Comparison of ENCODE assay signal across 8 cellular contexts in the genomic region with DNA sequence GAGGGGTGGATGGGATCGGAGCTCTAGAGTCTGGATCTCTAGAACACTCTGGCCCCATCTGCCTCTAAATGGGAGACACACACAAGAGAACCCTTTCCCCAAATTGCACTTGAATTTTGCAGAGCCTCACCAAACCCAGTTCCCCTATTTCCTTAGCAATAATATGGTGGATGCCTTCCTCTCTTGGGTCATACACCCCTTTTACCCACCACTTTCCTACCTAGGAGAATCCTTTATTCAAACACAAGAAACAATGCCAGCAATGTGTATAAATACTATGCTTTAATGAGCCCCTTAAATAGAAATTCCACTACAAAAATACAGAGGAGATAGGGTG. TPM values are rescaled to one million over a fixed set of nuclear protein-coding genes. Genes with fewer than 3 reads are reported as not detected.
DNase-seq lines count a peak whose midpoint lies in the region; ATAC-seq and TF ChIP-seq lines count a peak whose summit lies in the region.

No MANE protein-coding gene starts in this region.

- peaks cover 44% of the 10 kb centered on the region for H3K4me1 Mint-ChIP-seq in activated T-cell treated with anti-CD3 and anti-CD28 coated beads, Interleukin-2, amount 50 U/mL, for 4 hours (ENCODE audit: low read depth)

- no peak for TF ChIP-seq RAD21 in liver (IDR thresholded peaks at IDR 0.05)

- no peaks in the 10 kb centered on the region for H3K9me3 Mint-ChIP-seq in activated T-cell treated with anti-CD3 and anti-CD28 coated beads, Interleukin-2, amount 50 U/mL, for 4 hours

- H3K9me3 ChIP-seq in liver (ENCODE audit: control insufficient read depth in 4 of 4, low read length in 3 of 4) (no peaks in the 10 kb centered on the region), tibial artery (no peaks in the 10 kb centered on the region)

- H3K27me3 ChIP-seq in liver (ENCODE audit: control insufficient read depth in 4 of 4, insufficient read depth in 4 of 4, low read length in 3 of 4): no peaks in the 10 kb centered on the region
- H3K27me3 ChIP-seq in tibial artery: no peaks in the 10 kb centered on the region

- H3K27ac ChIP-seq in angular gyrus (ENCODE audit: low read depth, low read length): peak overlapping the region; percentile 95
- H3K27ac ChIP-seq in liver (ENCODE audit: low read depth in 1 of 2, low read length in 2 of 2): peak overlapping the region; percentile 96 to 99
- peak overlapping the region; percentile 88 to 89 for H3K27ac ChIP-seq in tibial artery

- peak overlapping the region; percentile 99 for H3K4me3 Mint-ChIP-seq in activated T-cell treated with anti-CD3 and anti-CD28 coated beads, Interleukin-2, amount 50 U/mL, for 4 hours

- no peak for TF ChIP-seq CTCF in liver (IDR thresholded peaks at IDR 0.05; ENCODE audit: low read depth, low read length, missing input control)
- no peak for TF ChIP-seq CTCF in tibial artery (IDR thresholded peaks at IDR 0.05)
- TF ChIP-seq CTCF in GM20000 (IDR thresholded peaks at IDR 0.05; ENCODE audit: extremely low read depth, missing control alignments): no peak

- peaks cover 31% of the 10 kb centered on the region for H3K36me3 Mint-ChIP-seq in activated T-cell treated with anti-CD3 and anti-CD28 coated beads, Interleukin-2, amount 50 U/mL, for 4 hours (ENCODE audit: insufficient read depth)

- intact Hi-C loops in tibial artery (cut with DNase I; ENCODE audit: low total_unique reads) (loop anchor here (5.0 kb wide), 1 partner anchor 36 kb away; no protein-coding TSS in a partner anchor), posterior cingulate gyrus (cut with DNase I) (no loop called here)

- WGBS in liver: 0% methylated on average over 1 of the region's 1 CpG

- H3K4me3 ChIP-seq in liver (ENCODE audit: low read depth in 1 of 3, low read length in 3 of 3) (peak overlapping the region; percentile 93 to 98 (median 96)), tibial artery (peak overlapping the region; percentile 84 to 88)

- peaks cover 5 to 22% (median 16%) of the 10 kb centered on the region in 4 donors for H3K4me1 ChIP-seq in liver (ENCODE audit: control insufficient read depth in 4 of 4, insufficient read depth in 4 of 4, low read length in 3 of 4)
- H3K4me1 ChIP-seq in tibial artery: peaks cover 0 to 40% (median 24%) of the 10 kb centered on the region in 4 donors

- H3K9ac ChIP-seq in liver (ENCODE audit: low read depth in 1 of 2, low read length in 2 of 2): peak overlapping the region; percentile 44 to 98

- no peak for DNase-seq in activated T-cell treated with anti-CD3 and anti-CD28 coated beads, Interleukin-2, amount 50 U/mL, for 4 hours
- DNase-seq in activated T-cell treated with anti-CD3 and anti-CD28 coated beads, Interleukin-2, amount 50 U/mL, for 1 hour: no peak
- DNase-seq in tibial artery (no peak), GM19240 (ENCODE audit: insufficient read length, low spot score) (no peak), posterior cingulate gyrus (no peak), GM20000 (ENCODE audit: low spot score) (no peak)

- H3K36me3 ChIP-seq in liver (ENCODE audit: control insufficient read depth in 4 of 4, insufficient read depth in 3 of 4, low read depth in 1 of 4, low read length in 3 of 4): peaks cover 4 to 33% (median 21%) of the 10 kb centered on the region in 4 donors
- H3K36me3 ChIP-seq in tibial artery: peaks cover 42 to 75% (median 62%) of the 10 kb centered on the region in 3 donors

- no peaks in the 10 kb centered on the region for H3K27me3 Mint-ChIP-seq in activated T-cell treated with anti-CD3 and anti-CD28 coated beads, Interleukin-2, amount 50 U/mL, for 4 hours (ENCODE audit: low read depth)

- no peak for ATAC-seq in activated T-cell treated with anti-CD3 and anti-CD28 coated beads, Interleukin-2, amount 50 U/mL, for 4 hours

TF ChIP-seq in liver, 16 proteins besides CTCF, POLR2A, EP300 and RAD21:
- no peak for TF ChIP-seq FOXA2 (IDR thresholded peaks at IDR 0.05)
- TF ChIP-seq HNF4A (conservative IDR thresholded peaks at IDR 0.05): no peak
- TF ChIP-seq RXRA (IDR thresholded peaks at IDR 0.05): no peak
- no peak for TF ChIP-seq NR2F2 (IDR thresholded peaks at IDR 0.05)
- no peak for TF ChIP-seq SP1 (IDR thresholded peaks at IDR 0.05)
- TF ChIP-seq, protein P1, sequence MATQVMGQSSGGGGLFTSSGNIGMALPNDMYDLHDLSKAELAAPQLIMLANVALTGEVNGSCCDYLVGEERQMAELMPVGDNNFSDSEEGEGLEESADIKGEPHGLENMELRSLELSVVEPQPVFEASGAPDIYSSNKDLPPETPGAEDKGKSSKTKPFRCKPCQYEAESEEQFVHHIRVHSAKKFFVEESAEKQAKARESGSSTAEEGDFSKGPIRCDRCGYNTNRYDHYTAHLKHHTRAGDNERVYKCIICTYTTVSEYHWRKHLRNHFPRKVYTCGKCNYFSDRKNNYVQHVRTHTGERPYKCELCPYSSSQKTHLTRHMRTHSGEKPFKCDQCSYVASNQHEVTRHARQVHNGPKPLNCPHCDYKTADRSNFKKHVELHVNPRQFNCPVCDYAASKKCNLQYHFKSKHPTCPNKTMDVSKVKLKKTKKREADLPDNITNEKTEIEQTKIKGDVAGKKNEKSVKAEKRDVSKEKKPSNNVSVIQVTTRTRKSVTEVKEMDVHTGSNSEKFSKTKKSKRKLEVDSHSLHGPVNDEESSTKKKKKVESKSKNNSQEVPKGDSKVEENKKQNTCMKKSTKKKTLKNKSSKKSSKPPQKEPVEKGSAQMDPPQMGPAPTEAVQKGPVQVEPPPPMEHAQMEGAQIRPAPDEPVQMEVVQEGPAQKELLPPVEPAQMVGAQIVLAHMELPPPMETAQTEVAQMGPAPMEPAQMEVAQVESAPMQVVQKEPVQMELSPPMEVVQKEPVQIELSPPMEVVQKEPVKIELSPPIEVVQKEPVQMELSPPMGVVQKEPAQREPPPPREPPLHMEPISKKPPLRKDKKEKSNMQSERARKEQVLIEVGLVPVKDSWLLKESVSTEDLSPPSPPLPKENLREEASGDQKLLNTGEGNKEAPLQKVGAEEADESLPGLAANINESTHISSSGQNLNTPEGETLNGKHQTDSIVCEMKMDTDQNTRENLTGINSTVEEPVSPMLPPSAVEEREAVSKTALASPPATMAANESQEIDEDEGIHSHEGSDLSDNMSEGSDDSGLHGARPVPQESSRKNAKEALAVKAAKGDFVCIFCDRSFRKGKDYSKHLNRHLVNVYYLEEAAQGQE (IDR thresholded peaks at IDR 0.05): no peak
- TF ChIP-seq JUND (IDR thresholded peaks at IDR 0.05): no peak
- TF ChIP-seq, protein P2, sequence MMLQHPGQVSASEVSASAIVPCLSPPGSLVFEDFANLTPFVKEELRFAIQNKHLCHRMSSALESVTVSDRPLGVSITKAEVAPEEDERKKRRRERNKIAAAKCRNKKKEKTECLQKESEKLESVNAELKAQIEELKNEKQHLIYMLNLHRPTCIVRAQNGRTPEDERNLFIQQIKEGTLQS (IDR thresholded peaks at IDR 0.05): no peak
- TF ChIP-seq HNF4G (IDR thresholded peaks at IDR 0.05): no peak
- TF ChIP-seq, protein P3, sequence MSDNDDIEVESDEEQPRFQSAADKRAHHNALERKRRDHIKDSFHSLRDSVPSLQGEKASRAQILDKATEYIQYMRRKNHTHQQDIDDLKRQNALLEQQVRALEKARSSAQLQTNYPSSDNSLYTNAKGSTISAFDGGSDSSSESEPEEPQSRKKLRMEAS (IDR thresholded peaks at IDR 0.05): no peak
- TF ChIP-seq EGR1 (IDR thresholded peaks at IDR 0.05; ENCODE audit: low read depth in 2 of 2): no peak
- TF ChIP-seq, protein P4, sequence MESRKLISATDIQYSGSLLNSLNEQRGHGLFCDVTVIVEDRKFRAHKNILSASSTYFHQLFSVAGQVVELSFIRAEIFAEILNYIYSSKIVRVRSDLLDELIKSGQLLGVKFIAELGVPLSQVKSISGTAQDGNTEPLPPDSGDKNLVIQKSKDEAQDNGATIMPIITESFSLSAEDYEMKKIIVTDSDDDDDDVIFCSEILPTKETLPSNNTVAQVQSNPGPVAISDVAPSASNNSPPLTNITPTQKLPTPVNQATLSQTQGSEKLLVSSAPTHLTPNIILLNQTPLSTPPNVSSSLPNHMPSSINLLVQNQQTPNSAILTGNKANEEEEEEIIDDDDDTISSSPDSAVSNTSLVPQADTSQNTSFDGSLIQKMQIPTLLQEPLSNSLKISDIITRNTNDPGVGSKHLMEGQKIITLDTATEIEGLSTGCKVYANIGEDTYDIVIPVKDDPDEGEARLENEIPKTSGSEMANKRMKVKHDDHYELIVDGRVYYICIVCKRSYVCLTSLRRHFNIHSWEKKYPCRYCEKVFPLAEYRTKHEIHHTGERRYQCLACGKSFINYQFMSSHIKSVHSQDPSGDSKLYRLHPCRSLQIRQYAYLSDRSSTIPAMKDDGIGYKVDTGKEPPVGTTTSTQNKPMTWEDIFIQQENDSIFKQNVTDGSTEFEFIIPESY (IDR thresholded peaks at IDR 0.05): no peak
- TF ChIP-seq GABPA (IDR thresholded peaks at IDR 0.05 in 1 of 2, conservative IDR thresholded peaks at IDR 0.05 in 1 of 2): no peak
- no peak for TF ChIP-seq FOXA1 (IDR thresholded peaks at IDR 0.05)
- TF ChIP-seq YY1 (IDR thresholded peaks at IDR 0.05): no peak

RNA-seq across cellular contexts. Expression of a gene that starts 0.8 kb away (rescaled TPM):
- total RNA-seq in activated T-cell treated with anti-CD3 and anti-CD28 coated beads, Interleukin-2, amount 50 U/mL, for 4 hours: 100 to 1,000 TPM; 129 to 135 (median 130) TPM
- 10 to 100 TPM in 1 of 2 donors, 1 to 10 TPM in 1; 6.3 to 10.1 TPM for total RNA-seq in liver
- polyA plus RNA-seq in liver: 10 to 100 TPM; 15.0 to 16.6 TPM

RNA-seq across cellular contexts. Expression of a gene that starts 8.3 kb away (rescaled TPM):
- 1 to 10 TPM; 1.3 to 2.5 (median 2.0) TPM for total RNA-seq in activated T-cell treated with anti-CD3 and anti-CD28 coated beads, Interleukin-2, amount 50 U/mL, for 4 hours
- 1 to 10 TPM; 1.6 to 1.9 TPM for total RNA-seq in liver
- polyA plus RNA-seq in liver: 1 to 10 TPM; 1.5 to 2.1 TPM

RNA-seq across cellular contexts. Expression of a gene that starts 10.7 kb away (rescaled TPM):
- 1 to 10 TPM; 4.8 to 5.4 (median 5.0) TPM for total RNA-seq in activated T-cell treated with anti-CD3 and anti-CD28 coated beads, Interleukin-2, amount 50 U/mL, for 4 hours
- under 1 TPM; 0.25 to 0.51 TPM for total RNA-seq in liver
- polyA plus RNA-seq in liver: under 1 TPM; 0.13 to 0.23 TPM

RNA-seq across cellular contexts. Expression of a gene that starts 29.0 kb away (rescaled TPM):
- total RNA-seq in activated T-cell treated with anti-CD3 and anti-CD28 coated beads, Interleukin-2, amount 50 U/mL, for 4 hours: 10 to 100 TPM; 15.7 to 18.9 (median 17.9) TPM
- total RNA-seq in liver: 10 to 100 TPM; 10.2 to 10.8 TPM
- 10 to 100 TPM; 12.3 to 22.1 TPM for polyA plus RNA-seq in liver

Comparison
In these comparisons a context has a peak if more than half of its experiments do, and no peak if none do; other contexts are left out.
1. RNA of a gene that starts 0.8 kb away (total RNA-seq): 129 to 135 TPM in activated T-cell treated with anti-CD3 and anti-CD28 coated beads, Interleukin-2, amount 50 U/mL, for 4 hours; 6.3 to 10.1 TPM in liver; every median in the first group is over 10 times any median in the second.
2. Peak in every context shown above with its lines, with median percentiles within 50 percentile points of each other: H3K27ac ChIP-seq.